1 cellular context compared by ENCODE assay signal in genomic region chr17:78351449-78352006, GRCh38.
TF ChIP-seq lines count a peak whose summit lies in the region.

No MANE protein-coding gene starts in this region.

TF ChIP-seq in H1, 55 proteins besides CTCF, POLR2A, EP300 and RAD21:
- peak; percentile 87 for TF ChIP-seq BACH1 (IDR thresholded peaks at IDR 0.05; ENCODE audit: low read length)
- TF ChIP-seq CHD1 (IDR thresholded peaks at IDR 0.05; ENCODE audit: low read depth, low read length) = no peak
- 0 out of 2 replicates have a peak, but pooled peaks have one; percentile 8 for TF ChIP-seq TEAD4 (IDR thresholded peaks at IDR 0.05; ENCODE audit: low read depth, low read length)
- no peak for TF ChIP-seq BCL11A (IDR thresholded peaks at IDR 0.05; ENCODE audit: low read depth in 2 of 2, low read length in 2 of 2)
- peak; percentile 46 for TF ChIP-seq EZH2 (IDR thresholded peaks at IDR 0.05; ENCODE audit: low read depth, low read length, severe bottlenecking)
- peak; percentile 24 for TF ChIP-seq CTBP2 (IDR thresholded peaks at IDR 0.05; ENCODE audit: borderline replicate concordance, insufficient read depth, insufficient read length, low read length)
- TF ChIP-seq SUZ12 (IDR thresholded peaks at IDR 0.05; ENCODE audit: low read length) = peak; percentile 15; the same call in 1 of the 2 replicates
- TF ChIP-seq SIN3A (conservative IDR thresholded peaks at IDR 0.05 in 1 of 2, IDR thresholded peaks at IDR 0.05 in 1 of 2; ENCODE audit: low read depth in 1 of 2, low read length in 2 of 2) = no peak; a peak in 2 of 4 replicates
- TF ChIP-seq EGR1 (IDR thresholded peaks at IDR 0.05; ENCODE audit: borderline replicate concordance, low read depth, low read length) = no peak
- TF ChIP-seq TAF1 (IDR thresholded peaks at IDR 0.05; ENCODE audit: low read depth, low read length) = 0 out of 2 replicates have a peak, but pooled peaks have one; percentile 16
- TF ChIP-seq SAP30 (IDR thresholded peaks at IDR 0.05; ENCODE audit: insufficient read depth, insufficient replicate concordance, low read length) = peak; percentile 37
- peak; percentile 60; the same call in 1 of the 2 replicates for TF ChIP-seq GABPA (IDR thresholded peaks at IDR 0.05; ENCODE audit: borderline replicate concordance, insufficient read depth, low read length)
- no peak for TF ChIP-seq TCF12 (IDR thresholded peaks at IDR 0.05; ENCODE audit: low read depth, low read length)
- TF ChIP-seq RFX5 (IDR thresholded peaks at IDR 0.05; ENCODE audit: borderline replicate concordance, low read depth, low read length) = no peak
- TF ChIP-seq CREB1 (IDR thresholded peaks at IDR 0.05) = no peak
- TF ChIP-seq TBP (IDR thresholded peaks at IDR 0.05; ENCODE audit: low read depth, low read length) = peak; percentile 38; the same call in 1 of the 2 replicates
- TF ChIP-seq MAX (IDR thresholded peaks at IDR 0.05) = peak; percentile 23; the same call in 1 of the 2 replicates
- peak; percentile 38; the same call in 1 of the 2 replicates for TF ChIP-seq CEBPB (IDR thresholded peaks at IDR 0.05; ENCODE audit: low read depth, low read length)
- peak; percentile 53; the same call in 1 of the 2 replicates for TF ChIP-seq RBBP5 (IDR thresholded peaks at IDR 0.05; ENCODE audit: borderline replicate concordance, low read depth, low read length)
